ENCODE assay signal across 1 cellular context in the genomic region with DNA sequence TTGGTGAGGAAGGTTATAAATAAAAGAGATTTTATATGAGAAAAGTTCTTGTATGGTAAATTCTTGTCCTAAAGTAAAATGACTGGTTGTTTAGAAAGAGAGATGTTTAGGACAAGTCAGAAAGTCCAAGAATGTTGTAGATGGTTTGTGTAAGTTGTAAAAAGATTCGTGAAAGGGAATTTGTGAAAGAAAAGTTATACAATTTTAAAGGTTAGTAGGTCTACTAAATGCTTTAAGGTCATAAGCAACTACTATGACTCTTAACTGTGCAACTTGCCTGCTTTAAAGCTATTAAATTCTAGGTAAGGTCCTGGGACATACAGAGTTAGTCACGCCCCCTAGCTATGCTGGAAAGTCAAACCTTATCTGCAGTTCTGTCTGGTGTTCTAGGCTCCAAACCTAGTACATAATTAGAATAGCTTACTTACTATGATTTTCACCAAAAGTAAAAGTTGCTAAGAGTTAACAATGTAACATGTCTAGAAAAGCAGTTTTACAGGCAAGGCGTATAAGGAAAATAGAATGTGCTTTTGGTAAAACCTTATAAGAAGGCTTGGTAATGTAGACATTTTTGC.
TF ChIP-seq lines count a peak whose summit lies in the region.

No MANE protein-coding gene starts in this region.

TF ChIP-seq in HepG2, 621 proteins besides CTCF, POLR2A, EP300 and RAD21 (continued from another document):
- TF ChIP-seq, protein P1, sequence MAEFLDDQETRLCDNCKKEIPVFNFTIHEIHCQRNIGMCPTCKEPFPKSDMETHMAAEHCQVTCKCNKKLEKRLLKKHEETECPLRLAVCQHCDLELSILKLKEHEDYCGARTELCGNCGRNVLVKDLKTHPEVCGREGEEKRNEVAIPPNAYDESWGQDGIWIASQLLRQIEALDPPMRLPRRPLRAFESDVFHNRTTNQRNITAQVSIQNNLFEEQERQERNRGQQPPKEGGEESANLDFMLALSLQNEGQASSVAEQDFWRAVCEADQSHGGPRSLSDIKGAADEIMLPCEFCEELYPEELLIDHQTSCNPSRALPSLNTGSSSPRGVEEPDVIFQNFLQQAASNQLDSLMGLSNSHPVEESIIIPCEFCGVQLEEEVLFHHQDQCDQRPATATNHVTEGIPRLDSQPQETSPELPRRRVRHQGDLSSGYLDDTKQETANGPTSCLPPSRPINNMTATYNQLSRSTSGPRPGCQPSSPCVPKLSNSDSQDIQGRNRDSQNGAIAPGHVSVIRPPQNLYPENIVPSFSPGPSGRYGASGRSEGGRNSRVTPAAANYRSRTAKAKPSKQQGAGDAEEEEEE (CRISPR knock-in tag; IDR thresholded peaks at IDR 0.05; ENCODE audit: borderline replicate concordance): no peak
- TF ChIP-seq ZNF556 (CRISPR knock-in tag; IDR thresholded peaks at IDR 0.05; ENCODE audit: borderline replicate concordance) (no peak), CEBPG (CRISPR knock-in tag; IDR thresholded peaks at IDR 0.05) (no peak), ZNF724P (CRISPR knock-in tag; IDR thresholded peaks at IDR 0.05; ENCODE audit: borderline replicate concordance) (peak; percentile 100), MED13 (CRISPR knock-in tag; IDR thresholded peaks at IDR 0.05) (no peak), CHD4 (IDR thresholded peaks at IDR 0.05; ENCODE audit: borderline replicate concordance, low read length) (peak; percentile 96), KDM5A (IDR thresholded peaks at IDR 0.05; ENCODE audit: borderline replicate concordance, low read length) (peak; percentile 64; the same call in 1 of the 2 replicates), KMT2B (CRISPR knock-in tag; IDR thresholded peaks at IDR 0.05) (no peak)
- TF ChIP-seq, protein P2, sequence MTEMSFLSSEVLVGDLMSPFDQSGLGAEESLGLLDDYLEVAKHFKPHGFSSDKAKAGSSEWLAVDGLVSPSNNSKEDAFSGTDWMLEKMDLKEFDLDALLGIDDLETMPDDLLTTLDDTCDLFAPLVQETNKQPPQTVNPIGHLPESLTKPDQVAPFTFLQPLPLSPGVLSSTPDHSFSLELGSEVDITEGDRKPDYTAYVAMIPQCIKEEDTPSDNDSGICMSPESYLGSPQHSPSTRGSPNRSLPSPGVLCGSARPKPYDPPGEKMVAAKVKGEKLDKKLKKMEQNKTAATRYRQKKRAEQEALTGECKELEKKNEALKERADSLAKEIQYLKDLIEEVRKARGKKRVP (CRISPR knock-in tag; IDR thresholded peaks at IDR 0.05): no peak; a peak in 1 of 4 replicates
- TF ChIP-seq, protein P3, sequence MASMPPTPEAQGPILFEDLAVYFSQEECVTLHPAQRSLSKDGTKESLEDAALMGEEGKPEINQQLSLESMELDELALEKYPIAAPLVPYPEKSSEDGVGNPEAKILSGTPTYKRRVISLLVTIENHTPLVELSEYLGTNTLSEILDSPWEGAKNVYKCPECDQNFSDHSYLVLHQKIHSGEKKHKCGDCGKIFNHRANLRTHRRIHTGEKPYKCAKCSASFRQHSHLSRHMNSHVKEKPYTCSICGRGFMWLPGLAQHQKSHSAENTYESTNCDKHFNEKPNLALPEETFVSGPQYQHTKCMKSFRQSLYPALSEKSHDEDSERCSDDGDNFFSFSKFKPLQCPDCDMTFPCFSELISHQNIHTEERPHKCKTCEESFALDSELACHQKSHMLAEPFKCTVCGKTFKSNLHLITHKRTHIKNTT (CRISPR knock-in tag; IDR thresholded peaks at IDR 0.05): no peak
- TF ChIP-seq, protein P4, sequence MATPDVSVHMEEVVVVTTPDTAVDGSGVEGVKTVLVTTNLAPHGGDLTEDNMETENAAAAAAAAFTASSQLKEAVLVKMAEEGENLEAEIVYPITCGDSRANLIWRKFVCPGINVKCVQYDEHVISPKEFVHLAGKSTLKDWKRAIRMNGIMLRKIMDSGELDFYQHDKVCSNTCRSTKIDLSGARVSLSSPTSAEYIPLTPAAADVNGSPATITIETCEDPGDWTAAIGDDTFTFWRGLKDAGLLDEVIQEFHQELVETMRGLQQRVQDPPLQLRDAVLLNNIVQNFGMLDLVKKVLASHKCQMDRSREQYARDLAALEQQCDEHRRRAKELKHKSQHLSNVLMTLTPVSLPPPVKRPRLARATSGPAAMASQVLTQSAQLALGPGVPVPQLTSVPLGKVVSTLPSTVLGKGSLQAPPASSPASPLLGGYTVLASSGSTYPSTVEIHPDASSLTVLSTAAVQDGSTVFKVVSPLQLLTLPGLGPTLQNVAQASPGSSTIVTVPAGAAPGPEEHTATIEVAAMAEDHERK (CRISPR knock-in tag; IDR thresholded peaks at IDR 0.05; ENCODE audit: low read depth): no peak
- TF ChIP-seq, protein P5, sequence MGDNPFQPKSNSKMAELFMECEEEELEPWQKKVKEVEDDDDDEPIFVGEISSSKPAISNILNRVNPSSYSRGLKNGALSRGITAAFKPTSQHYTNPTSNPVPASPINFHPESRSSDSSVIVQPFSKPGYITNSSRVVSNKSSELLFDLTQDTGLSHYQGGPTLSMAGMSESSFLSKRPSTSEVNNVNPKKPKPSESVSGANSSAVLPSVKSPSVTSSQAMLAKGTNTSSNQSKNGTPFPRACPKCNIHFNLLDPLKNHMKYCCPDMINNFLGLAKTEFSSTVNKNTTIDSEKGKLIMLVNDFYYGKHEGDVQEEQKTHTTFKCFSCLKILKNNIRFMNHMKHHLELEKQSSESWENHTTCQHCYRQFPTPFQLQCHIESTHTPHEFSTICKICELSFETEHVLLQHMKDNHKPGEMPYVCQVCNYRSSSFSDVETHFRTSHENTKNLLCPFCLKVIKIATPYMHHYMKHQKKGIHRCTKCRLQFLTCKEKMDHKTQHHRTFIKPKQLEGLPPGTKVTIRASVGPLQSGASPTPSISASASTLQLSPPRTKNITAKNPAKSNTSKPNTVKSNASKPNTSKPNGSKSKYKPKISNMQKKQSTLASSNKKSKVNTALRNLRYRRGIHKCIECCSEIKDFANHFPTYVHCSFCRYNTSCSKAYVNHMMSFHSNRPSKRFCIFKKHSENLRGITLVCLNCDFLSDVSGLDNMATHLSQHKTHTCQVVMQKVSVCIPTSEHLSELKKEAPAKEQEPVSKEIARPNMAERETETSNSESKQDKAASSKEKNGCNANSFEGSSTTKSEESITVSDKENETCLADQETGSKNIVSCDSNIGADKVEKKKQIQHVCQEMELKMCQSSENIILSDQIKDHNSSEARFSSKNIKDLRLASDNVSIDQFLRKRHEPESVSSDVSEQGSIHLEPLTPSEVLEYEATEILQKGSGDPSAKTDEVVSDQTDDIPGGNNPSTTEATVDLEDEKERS (CRISPR knock-in tag; IDR thresholded peaks at IDR 0.05): peak; percentile 100
- TF ChIP-seq, protein P6, sequence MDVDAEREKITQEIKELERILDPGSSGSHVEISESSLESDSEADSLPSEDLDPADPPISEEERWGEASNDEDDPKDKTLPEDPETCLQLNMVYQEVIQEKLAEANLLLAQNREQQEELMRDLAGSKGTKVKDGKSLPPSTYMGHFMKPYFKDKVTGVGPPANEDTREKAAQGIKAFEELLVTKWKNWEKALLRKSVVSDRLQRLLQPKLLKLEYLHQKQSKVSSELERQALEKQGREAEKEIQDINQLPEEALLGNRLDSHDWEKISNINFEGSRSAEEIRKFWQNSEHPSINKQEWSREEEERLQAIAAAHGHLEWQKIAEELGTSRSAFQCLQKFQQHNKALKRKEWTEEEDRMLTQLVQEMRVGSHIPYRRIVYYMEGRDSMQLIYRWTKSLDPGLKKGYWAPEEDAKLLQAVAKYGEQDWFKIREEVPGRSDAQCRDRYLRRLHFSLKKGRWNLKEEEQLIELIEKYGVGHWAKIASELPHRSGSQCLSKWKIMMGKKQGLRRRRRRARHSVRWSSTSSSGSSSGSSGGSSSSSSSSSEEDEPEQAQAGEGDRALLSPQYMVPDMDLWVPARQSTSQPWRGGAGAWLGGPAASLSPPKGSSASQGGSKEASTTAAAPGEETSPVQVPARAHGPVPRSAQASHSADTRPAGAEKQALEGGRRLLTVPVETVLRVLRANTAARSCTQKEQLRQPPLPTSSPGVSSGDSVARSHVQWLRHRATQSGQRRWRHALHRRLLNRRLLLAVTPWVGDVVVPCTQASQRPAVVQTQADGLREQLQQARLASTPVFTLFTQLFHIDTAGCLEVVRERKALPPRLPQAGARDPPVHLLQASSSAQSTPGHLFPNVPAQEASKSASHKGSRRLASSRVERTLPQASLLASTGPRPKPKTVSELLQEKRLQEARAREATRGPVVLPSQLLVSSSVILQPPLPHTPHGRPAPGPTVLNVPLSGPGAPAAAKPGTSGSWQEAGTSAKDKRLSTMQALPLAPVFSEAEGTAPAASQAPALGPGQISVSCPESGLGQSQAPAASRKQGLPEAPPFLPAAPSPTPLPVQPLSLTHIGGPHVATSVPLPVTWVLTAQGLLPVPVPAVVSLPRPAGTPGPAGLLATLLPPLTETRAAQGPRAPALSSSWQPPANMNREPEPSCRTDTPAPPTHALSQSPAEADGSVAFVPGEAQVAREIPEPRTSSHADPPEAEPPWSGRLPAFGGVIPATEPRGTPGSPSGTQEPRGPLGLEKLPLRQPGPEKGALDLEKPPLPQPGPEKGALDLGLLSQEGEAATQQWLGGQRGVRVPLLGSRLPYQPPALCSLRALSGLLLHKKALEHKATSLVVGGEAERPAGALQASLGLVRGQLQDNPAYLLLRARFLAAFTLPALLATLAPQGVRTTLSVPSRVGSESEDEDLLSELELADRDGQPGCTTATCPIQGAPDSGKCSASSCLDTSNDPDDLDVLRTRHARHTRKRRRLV (CRISPR knock-in tag; IDR thresholded peaks at IDR 0.05): no peak
TF ChIP-seq in HepG2: peak in this region for 7.
